ENCODE assay signal across 26 cellular contexts in the genomic region with DNA sequence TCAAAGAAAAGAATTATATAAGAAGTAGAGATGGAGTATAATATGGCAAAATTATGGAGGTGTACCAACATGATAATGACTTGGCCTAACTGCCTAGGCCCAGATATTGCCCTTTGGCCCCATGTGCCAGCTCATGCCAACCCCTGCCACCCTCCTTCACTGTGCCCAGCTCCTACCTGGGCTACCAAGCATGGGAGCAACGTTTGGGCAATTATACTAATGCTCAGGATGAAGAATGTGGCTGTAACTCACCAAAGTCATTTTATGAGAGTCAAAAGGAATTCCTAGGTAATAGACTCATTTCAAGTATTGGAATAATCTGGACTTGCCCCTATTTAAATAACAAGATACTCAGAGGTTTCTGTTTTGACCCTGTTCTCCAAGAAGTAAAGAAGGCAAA.
"Had no signal": no experiment of that assay in that cellular context is flagged by ENCODE, and none has a peak within 500 bp of the region (broad histone marks: within the 10 kb centered on the region; RNA-seq: fewer than 3 reads in every experiment).

No MANE protein-coding gene starts in this region.

- H3K9me3 Mint-ChIP-seq: activated CD4-positive, alpha-beta memory T cell treated with anti-CD3 and anti-CD28 coated beads, Interleukin-2, amount 10 ng/mL, durations not matched to agents 7 days and 5 days; activated CD4-positive, alpha-beta T cell treated with anti-CD3 and anti-CD28 coated beads, Interleukin-2, amount 10 ng/mL, durations not matched to agents 7 days and 5 days; nephron had no signal

- H3K36me3 ChIP-seq: breast epithelium, heart left ventricle, left ventricle myocardium inferior, transverse colon had no signal

- H3K9me3 ChIP-seq: breast epithelium, heart left ventricle, left ventricle myocardium inferior, testis, transverse colon had no signal

- H3K4me1 ChIP-seq: breast epithelium, left ventricle myocardium inferior, testis had no signal

- H3K27ac Mint-ChIP-seq: activated CD4-positive, alpha-beta memory T cell treated with anti-CD3 and anti-CD28 coated beads, Interleukin-2, amount 10 ng/mL, durations not matched to agents 7 days and 5 days; activated CD4-positive, alpha-beta T cell treated with anti-CD3 and anti-CD28 coated beads, Interleukin-2, amount 10 ng/mL, durations not matched to agents 7 days and 5 days; activated naive CD4-positive, alpha-beta T cell treated with anti-CD3 and anti-CD28 coated beads, Interleukin-2, amount 50 U/mL, for 24 hours; activated naive CD8-positive, alpha-beta T cell treated with anti-CD3 and anti-CD28 coated beads, Interleukin-2, amount 50 U/mL, for 24 hours; activated T-helper 17 cell treated with anti-CD3 and anti-CD28 coated beads, Interleukin-2, amount 50 U/mL, for 72 hours; immature natural killer cell; WTC11 had no signal

- H3K36me3 Mint-ChIP-seq: activated naive CD4-positive, alpha-beta T cell treated with anti-CD3 and anti-CD28 coated beads, Interleukin-2, amount 50 U/mL, for 24 hours; immature natural killer cell; WTC11 had no signal

- ATAC-seq: activated naive CD8-positive, alpha-beta T cell treated with anti-CD3 and anti-CD28 coated beads, Interleukin-2, amount 50 U/mL, for 24 hours; activated T-cell treated with anti-CD3 and anti-CD28 coated beads, Interleukin-2, amount 50 U/mL, for 4 hours; activated T-helper 17 cell treated with anti-CD3 and anti-CD28 coated beads, Interleukin-2, amount 50 U/mL, for 72 hours; foreskin keratinocyte; heart left ventricle; stimulated activated naive CD8-positive, alpha-beta T cell treated with anti-CD3 and anti-CD28 coated beads, Interleukin-15, Interleukin-2, amounts not matched to agents 100 U/mL and 50 U/mL, for 24 hours; WTC11 had no signal

- H3K27me3 ChIP-seq: breast epithelium, foreskin keratinocyte, heart left ventricle, testis, transverse colon had no signal

- H3K4me3 Mint-ChIP-seq: activated CD4-positive, alpha-beta memory T cell treated with anti-CD3 and anti-CD28 coated beads, Interleukin-2, amount 10 ng/mL, durations not matched to agents 7 days and 5 days; activated CD4-positive, alpha-beta T cell treated with anti-CD3 and anti-CD28 coated beads, Interleukin-2, amount 10 ng/mL, durations not matched to agents 7 days and 5 days; activated naive CD4-positive, alpha-beta T cell treated with anti-CD3 and anti-CD28 coated beads, Interleukin-2, amount 50 U/mL, for 24 hours; activated naive CD8-positive, alpha-beta T cell treated with anti-CD3 and anti-CD28 coated beads, Interleukin-2, amount 50 U/mL, for 24 hours; activated T-cell treated with anti-CD3 and anti-CD28 coated beads, Interleukin-2, amount 50 U/mL, for 4 hours; activated T-helper 17 cell treated with anti-CD3 and anti-CD28 coated beads, Interleukin-2, amount 50 U/mL, for 72 hours; immature natural killer cell; nephron; WTC11 had no signal

- FAIRE-seq: endothelial cell of umbilical vein had no signal

- DNase-seq: activated CD4-positive, alpha-beta memory T cell treated with anti-CD3 and anti-CD28 coated beads, Interleukin-2, amount 10 ng/mL, durations not matched to agents 7 days and 5 days; activated CD4-positive, alpha-beta T cell treated with anti-CD3 and anti-CD28 coated beads for 1 hour; activated CD4-positive, alpha-beta T cell treated with anti-CD3 and anti-CD28 coated beads, Interleukin-2, amount 10 ng/mL, durations not matched to agents 7 days and 5 days; activated CD8-positive, alpha-beta memory T cell treated with anti-CD3 and anti-CD28 coated beads, Interleukin-2, amount 50 U/mL, for 48 hours; activated naive CD8-positive, alpha-beta T cell treated with anti-CD3 and anti-CD28 coated beads, Interleukin-2, amount 50 U/mL, for 24 hours; activated T-cell treated with anti-CD3 and anti-CD28 coated beads, Interleukin-2, amount 50 U/mL, for 4 hours; amygdala; central memory CD4-positive, alpha-beta T cell; heart left ventricle; hypothalamus; immature natural killer cell; kidney; left ventricle myocardium inferior; posterior cingulate gyrus; stimulated activated CD4-positive, alpha-beta T cell treated with anti-CD3 and anti-CD28 coated beads, Interleukin-4, amount 100 ng/mL, for 1 hour; stimulated activated naive CD8-positive, alpha-beta T cell treated with anti-CD3 and anti-CD28 coated beads, Interleukin-15, Interleukin-2, amounts not matched to agents 100 U/mL and 50 U/mL, for 24 hours; T-helper 2 cell; testis; transverse colon had no signal

- H3K27ac ChIP-seq: breast epithelium, foreskin keratinocyte, heart left ventricle, left ventricle myocardium inferior, testis, transverse colon had no signal

- H3K27me3 Mint-ChIP-seq: activated CD4-positive, alpha-beta T cell treated with anti-CD3 and anti-CD28 coated beads, Interleukin-2, amount 10 ng/mL, durations not matched to agents 7 days and 5 days had no signal

- H3K4me1 Mint-ChIP-seq: activated CD4-positive, alpha-beta memory T cell treated with anti-CD3 and anti-CD28 coated beads, Interleukin-2, amount 10 ng/mL, durations not matched to agents 7 days and 5 days; activated CD4-positive, alpha-beta T cell treated with anti-CD3 and anti-CD28 coated beads, Interleukin-2, amount 10 ng/mL, durations not matched to agents 7 days and 5 days; activated naive CD4-positive, alpha-beta T cell treated with anti-CD3 and anti-CD28 coated beads, Interleukin-2, amount 50 U/mL, for 24 hours; activated naive CD8-positive, alpha-beta T cell treated with anti-CD3 and anti-CD28 coated beads, Interleukin-2, amount 50 U/mL, for 24 hours; activated T-helper 17 cell treated with anti-CD3 and anti-CD28 coated beads, Interleukin-2, amount 50 U/mL, for 72 hours; immature natural killer cell; nephron; WTC11 had no signal

- H3K4me3 ChIP-seq: breast epithelium, heart left ventricle, left ventricle myocardium inferior, testis, transverse colon had no signal
